1 cellular context compared by ENCODE assay signal in genomic region chr6:16851044-16851540, GRCh38.
A peak's percentile ranks its signal among the peaks of the same experiment; 100 is the strongest.
TF ChIP-seq lines count a peak whose summit lies in the region.

No MANE protein-coding gene starts in this region.

TF ChIP-seq in HEK293, 187 proteins besides CTCF, POLR2A, EP300 and RAD21 (continued from another document and continues in another):
- peak; percentile 64 for TF ChIP-seq PRDM10 (tag by site-specific recombination; IDR thresholded peaks at IDR 0.05)
- TF ChIP-seq ZNF830 (tag by site-specific recombination; IDR thresholded peaks at IDR 0.05; ENCODE audit: low read depth), result no peak
- TF ChIP-seq ZNF335 (tag by site-specific recombination; conservative IDR thresholded peaks at IDR 0.05), result no peak
- no peak for TF ChIP-seq ZSCAN30 (tag by site-specific recombination; IDR thresholded peaks at IDR 0.05)
- TF ChIP-seq PATZ1 (tag by site-specific recombination; IDR thresholded peaks at IDR 0.05), result no peak; the same call in none of the 2 replicates
- TF ChIP-seq, protein P1, sequence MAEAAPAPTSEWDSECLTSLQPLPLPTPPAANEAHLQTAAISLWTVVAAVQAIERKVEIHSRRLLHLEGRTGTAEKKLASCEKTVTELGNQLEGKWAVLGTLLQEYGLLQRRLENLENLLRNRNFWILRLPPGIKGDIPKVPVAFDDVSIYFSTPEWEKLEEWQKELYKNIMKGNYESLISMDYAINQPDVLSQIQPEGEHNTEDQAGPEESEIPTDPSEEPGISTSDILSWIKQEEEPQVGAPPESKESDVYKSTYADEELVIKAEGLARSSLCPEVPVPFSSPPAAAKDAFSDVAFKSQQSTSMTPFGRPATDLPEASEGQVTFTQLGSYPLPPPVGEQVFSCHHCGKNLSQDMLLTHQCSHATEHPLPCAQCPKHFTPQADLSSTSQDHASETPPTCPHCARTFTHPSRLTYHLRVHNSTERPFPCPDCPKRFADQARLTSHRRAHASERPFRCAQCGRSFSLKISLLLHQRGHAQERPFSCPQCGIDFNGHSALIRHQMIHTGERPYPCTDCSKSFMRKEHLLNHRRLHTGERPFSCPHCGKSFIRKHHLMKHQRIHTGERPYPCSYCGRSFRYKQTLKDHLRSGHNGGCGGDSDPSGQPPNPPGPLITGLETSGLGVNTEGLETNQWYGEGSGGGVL (tag by site-specific recombination; IDR thresholded peaks at IDR 0.05), result 0 out of 2 replicates have a peak, but pooled peaks have one; percentile 8
- TF ChIP-seq ZNF175 (tag by site-specific recombination; IDR thresholded peaks at IDR 0.05), result no peak
- TF ChIP-seq ZNF211 (tag by site-specific recombination; IDR thresholded peaks at IDR 0.05; ENCODE audit: low read depth), result no peak
- TF ChIP-seq ZNF571 (tag by site-specific recombination; IDR thresholded peaks at IDR 0.05), result no peak
- TF ChIP-seq, protein P2, sequence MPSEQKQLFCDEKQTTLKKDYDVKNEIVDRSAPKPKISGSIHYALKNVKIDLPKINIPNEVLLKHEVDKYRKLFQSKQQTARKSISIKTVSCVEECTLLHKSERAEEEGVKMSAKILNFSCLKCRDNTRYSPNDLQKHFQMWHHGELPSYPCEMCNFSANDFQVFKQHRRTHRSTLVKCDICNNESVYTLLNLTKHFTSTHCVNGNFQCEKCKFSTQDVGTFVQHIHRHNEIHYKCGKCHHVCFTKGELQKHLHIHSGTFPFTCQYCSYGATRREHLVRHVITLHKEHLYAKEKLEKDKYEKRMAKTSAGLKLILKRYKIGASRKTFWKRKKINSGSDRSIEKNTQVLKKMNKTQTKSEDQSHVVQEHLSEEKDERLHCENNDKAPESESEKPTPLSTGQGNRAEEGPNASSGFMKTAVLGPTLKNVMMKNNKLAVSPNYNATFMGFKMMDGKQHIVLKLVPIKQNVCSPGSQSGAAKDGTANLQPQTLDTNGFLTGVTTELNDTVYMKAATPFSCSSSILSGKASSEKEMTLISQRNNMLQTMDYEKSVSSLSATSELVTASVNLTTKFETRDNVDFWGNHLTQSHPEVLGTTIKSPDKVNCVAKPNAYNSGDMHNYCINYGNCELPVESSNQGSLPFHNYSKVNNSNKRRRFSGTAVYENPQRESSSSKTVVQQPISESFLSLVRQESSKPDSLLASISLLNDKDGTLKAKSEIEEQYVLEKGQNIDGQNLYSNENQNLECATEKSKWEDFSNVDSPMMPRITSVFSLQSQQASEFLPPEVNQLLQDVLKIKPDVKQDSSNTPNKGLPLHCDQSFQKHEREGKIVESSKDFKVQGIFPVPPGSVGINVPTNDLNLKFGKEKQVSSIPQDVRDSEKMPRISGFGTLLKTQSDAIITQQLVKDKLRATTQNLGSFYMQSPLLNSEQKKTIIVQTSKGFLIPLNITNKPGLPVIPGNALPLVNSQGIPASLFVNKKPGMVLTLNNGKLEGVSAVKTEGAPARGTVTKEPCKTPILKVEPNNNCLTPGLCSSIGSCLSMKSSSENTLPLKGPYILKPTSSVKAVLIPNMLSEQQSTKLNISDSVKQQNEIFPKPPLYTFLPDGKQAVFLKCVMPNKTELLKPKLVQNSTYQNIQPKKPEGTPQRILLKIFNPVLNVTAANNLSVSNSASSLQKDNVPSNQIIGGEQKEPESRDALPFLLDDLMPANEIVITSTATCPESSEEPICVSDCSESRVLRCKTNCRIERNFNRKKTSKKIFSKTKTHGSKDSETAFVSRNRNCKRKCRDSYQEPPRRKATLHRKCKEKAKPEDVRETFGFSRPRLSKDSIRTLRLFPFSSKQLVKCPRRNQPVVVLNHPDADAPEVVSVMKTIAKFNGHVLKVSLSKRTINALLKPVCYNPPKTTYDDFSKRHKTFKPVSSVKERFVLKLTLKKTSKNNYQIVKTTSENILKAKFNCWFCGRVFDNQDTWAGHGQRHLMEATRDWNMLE (tag by site-specific recombination; conservative IDR thresholded peaks at IDR 0.05; ENCODE audit: low read depth), result no peak
- TF ChIP-seq ZNF629 (tag by site-specific recombination; IDR thresholded peaks at IDR 0.05), result peak; percentile 72
- TF ChIP-seq ZNF24 (tag by site-specific recombination; IDR thresholded peaks at IDR 0.05), result peak; percentile 19; the same call in 1 of the 2 replicates
- no peak for TF ChIP-seq ZNF174 (tag by site-specific recombination; IDR thresholded peaks at IDR 0.05)
- no peak for TF ChIP-seq ZNF596 (tag by site-specific recombination; IDR thresholded peaks at IDR 0.05)
- TF ChIP-seq HOXC10 (CRISPR knock-in tag; IDR thresholded peaks at IDR 0.05), result no peak
- TF ChIP-seq ZNF580 (tag by site-specific recombination; IDR thresholded peaks at IDR 0.05), result no peak
- TF ChIP-seq ZNF843 (tag by site-specific recombination; IDR thresholded peaks at IDR 0.05), result peak; percentile 70
- TF ChIP-seq ZNF184 (tag by site-specific recombination; IDR thresholded peaks at IDR 0.05), result no peak
- TF ChIP-seq OSR2 (tag by site-specific recombination; IDR thresholded peaks at IDR 0.05), result peak; percentile 78
- TF ChIP-seq GLI4 (tag by site-specific recombination; IDR thresholded peaks at IDR 0.05), result no peak
- no peak for TF ChIP-seq FEZF1 (tag by site-specific recombination; IDR thresholded peaks at IDR 0.05)
- TF ChIP-seq SETDB1 (IDR thresholded peaks at IDR 0.05; ENCODE audit: insufficient read length, low read length), result peak; percentile 65
- no peak for TF ChIP-seq ZNF121 (tag by site-specific recombination; IDR thresholded peaks at IDR 0.05)
- no peak for TF ChIP-seq ZNF23 (tag by site-specific recombination; IDR thresholded peaks at IDR 0.05; ENCODE audit: borderline replicate concordance)
- peak; percentile 37; the same call in 1 of the 2 replicates for TF ChIP-seq KLF10 (tag by site-specific recombination; IDR thresholded peaks at IDR 0.05)
- no peak for TF ChIP-seq ZSCAN16 (tag by site-specific recombination; IDR thresholded peaks at IDR 0.05)
- no peak for TF ChIP-seq ZNF426 (tag by site-specific recombination; IDR thresholded peaks at IDR 0.05)
- no peak for TF ChIP-seq ZIC2 (tag by site-specific recombination; IDR thresholded peaks at IDR 0.05)
- no peak for TF ChIP-seq ELK4 (IDR thresholded peaks at IDR 0.05; ENCODE audit: borderline replicate concordance, low read depth, low read length)
- no peak for TF ChIP-seq ZNF704 (tag by site-specific recombination; IDR thresholded peaks at IDR 0.05)
- TF ChIP-seq ZNF148 (tag by site-specific recombination; IDR thresholded peaks at IDR 0.05; ENCODE audit: borderline replicate concordance), result no peak
- peak; percentile 66 for TF ChIP-seq SCRT2 (tag by site-specific recombination; IDR thresholded peaks at IDR 0.05)
- TF ChIP-seq ZNF701 (tag by site-specific recombination; IDR thresholded peaks at IDR 0.05), result no peak
- TF ChIP-seq ZBTB11 (tag by site-specific recombination; conservative IDR thresholded peaks at IDR 0.05; ENCODE audit: low read depth), result no peak
- TF ChIP-seq KLF7 (tag by site-specific recombination; IDR thresholded peaks at IDR 0.05; ENCODE audit: borderline replicate concordance), result no peak
- no peak for TF ChIP-seq KLF9 (tag by site-specific recombination; IDR thresholded peaks at IDR 0.05; ENCODE audit: low read depth)
- peak; percentile 99 for TF ChIP-seq ZNF664 (tag by site-specific recombination; IDR thresholded peaks at IDR 0.05)
